Comparison of ENCODE assay signal across 7 cellular contexts in the genomic region with DNA sequence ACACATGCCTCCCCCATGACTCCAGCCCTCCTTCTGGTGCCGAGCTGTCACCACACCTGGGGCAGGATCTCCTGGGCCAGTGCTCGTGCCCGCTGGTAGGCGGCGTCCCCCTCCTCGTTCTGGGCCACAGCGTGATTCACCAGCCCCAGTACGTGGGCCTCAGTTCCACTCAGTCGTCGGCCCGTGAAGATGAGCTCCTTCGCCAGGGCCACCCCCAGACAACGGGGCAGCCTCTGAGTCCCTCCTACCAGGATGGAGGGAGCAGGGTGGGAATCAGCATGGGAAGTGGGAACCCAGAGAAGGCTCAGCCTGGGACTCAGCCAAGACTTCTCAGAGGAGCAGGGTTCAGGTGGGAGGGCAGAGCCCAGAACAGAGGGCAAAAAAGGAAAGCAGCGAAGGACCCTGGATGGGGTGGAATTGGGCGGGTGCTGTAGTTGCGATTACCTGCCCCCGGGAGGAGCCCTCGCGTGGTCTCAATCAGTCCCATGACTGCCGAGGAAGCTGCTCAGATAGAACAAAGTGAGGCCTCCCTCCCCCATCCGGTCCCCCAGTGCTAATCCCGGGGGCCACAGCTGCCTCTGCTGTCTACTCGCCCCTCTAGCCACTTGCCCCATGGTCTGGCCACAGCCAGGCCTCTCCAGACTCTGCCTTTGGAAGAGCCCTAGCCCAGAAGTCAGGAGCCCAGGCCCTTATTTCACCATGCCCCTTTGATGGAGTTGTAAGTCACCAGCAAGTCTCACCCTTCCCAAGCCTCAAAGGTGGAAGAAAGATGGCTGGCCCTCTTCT. TPM values are rescaled to one million over a fixed set of nuclear protein-coding genes. Genes with fewer than 3 reads are reported as not detected.
DNase-seq lines count a peak whose midpoint lies in the region; TF ChIP-seq lines count a peak whose summit lies in the region.

No MANE protein-coding gene starts in this region.

- TF ChIP-seq CTCF in WI38 (IDR thresholded peaks at IDR 0.05; ENCODE audit: low read depth, low read length) (peak; percentile 58), fibroblast of villous mesenchyme (IDR thresholded peaks at IDR 0.05; ENCODE audit: insufficient read depth, low read depth, low read length) (peak; percentile 49), sigmoid colon (IDR thresholded peaks at IDR 0.05) (peak in 2 of 4 experiments; percentile 14 to 26)

- DNase-seq in GM03348 (ENCODE audit: low spot score): peak; percentile 63
- peak; percentile 65 for DNase-seq in HuH-7 (ENCODE audit: low spot score)
- DNase-seq in fibroblast of villous mesenchyme (ENCODE audit: low read depth): peak; percentile 42
- peak; percentile 21 for DNase-seq in stimulated activated CD4-positive, alpha-beta T cell treated with anti-CD3 and anti-CD28 coated beads, Interleukin-4, amount 100 ng/mL, for 24 hours
- no peak for DNase-seq in dedifferentiated amniotic fluid mesenchymal stem cell (ENCODE audit: extremely low spot score)
- no peak for DNase-seq in sigmoid colon

- no peak overlapping the region for H3K27ac ChIP-seq in sigmoid colon

- no peak for TF ChIP-seq EP300 in sigmoid colon (IDR thresholded peaks at IDR 0.05)

- TF ChIP-seq POLR2A in sigmoid colon (IDR thresholded peaks at IDR 0.05): no peak

- H3K9me3 ChIP-seq in sigmoid colon: no peaks in the 10 kb centered on the region

- peaks cover 0 to 14% (median 0%) of the 10 kb centered on the region in 4 donors for H3K36me3 ChIP-seq in sigmoid colon

- H3K4me3 ChIP-seq in WI38 (ENCODE audit: low read depth, low read length) (no peak overlapping the region), fibroblast of villous mesenchyme (ENCODE audit: low read depth, low read length) (no peak overlapping the region), sigmoid colon (no peak overlapping the region)

- intact Hi-C loops in sigmoid colon (cut with DNase I): loop anchor here (5.0 kb wide), 1 partner anchor 283 kb away; no protein-coding TSS in a partner anchor

- 78 to 83% methylated on average over 23 of the region's 23 CpGs for WGBS in sigmoid colon, 2 donors

- peaks cover 0 to 15% (median 2%) of the 10 kb centered on the region in 4 donors for H3K4me1 ChIP-seq in sigmoid colon

- no peaks in the 10 kb centered on the region for H3K27me3 ChIP-seq in sigmoid colon

RNA-seq across cellular contexts. Expression of gene ECHDC2, which starts 16.8 kb away (rescaled TPM):
- total RNA-seq in fibroblast of villous mesenchyme: 25.5 and 28.3 TPM in 2 replicates
- 100 to 1,000 TPM in 2 of 4 donors, 10 to 100 TPM in 2; 62.1 to 151 (median 98.7) TPM for total RNA-seq in sigmoid colon
- 10 to 100 TPM; 69.1 to 94.4 (median 71.5) TPM for polyA plus RNA-seq in sigmoid colon

RNA-seq across cellular contexts. Expression of gene SCP2, which starts 22.3 kb away (rescaled TPM):
- total RNA-seq in fibroblast of villous mesenchyme (113 and 170 TPM in 2 replicates), sigmoid colon (100 to 1,000 TPM; 124 to 179 (median 149) TPM)
- polyA plus RNA-seq in sigmoid colon: 100 to 1,000 TPM; 176 to 792 (median 569) TPM

Comparison
In these comparisons a context has a peak if more than half of its experiments do, and no peak if none do; other contexts are left out.
1. DNase-seq: peak in GM03348 (single experiment), HuH-7 (single experiment), fibroblast of villous mesenchyme (single experiment) and stimulated activated CD4-positive, alpha-beta T cell treated with anti-CD3 and anti-CD28 coated beads, Interleukin-4, amount 100 ng/mL, for 24 hours (single experiment); none in dedifferentiated amniotic fluid mesenchymal stem cell (single experiment) and sigmoid colon (single experiment).